8 cellular contexts compared by ENCODE assay signal in the genomic region with DNA sequence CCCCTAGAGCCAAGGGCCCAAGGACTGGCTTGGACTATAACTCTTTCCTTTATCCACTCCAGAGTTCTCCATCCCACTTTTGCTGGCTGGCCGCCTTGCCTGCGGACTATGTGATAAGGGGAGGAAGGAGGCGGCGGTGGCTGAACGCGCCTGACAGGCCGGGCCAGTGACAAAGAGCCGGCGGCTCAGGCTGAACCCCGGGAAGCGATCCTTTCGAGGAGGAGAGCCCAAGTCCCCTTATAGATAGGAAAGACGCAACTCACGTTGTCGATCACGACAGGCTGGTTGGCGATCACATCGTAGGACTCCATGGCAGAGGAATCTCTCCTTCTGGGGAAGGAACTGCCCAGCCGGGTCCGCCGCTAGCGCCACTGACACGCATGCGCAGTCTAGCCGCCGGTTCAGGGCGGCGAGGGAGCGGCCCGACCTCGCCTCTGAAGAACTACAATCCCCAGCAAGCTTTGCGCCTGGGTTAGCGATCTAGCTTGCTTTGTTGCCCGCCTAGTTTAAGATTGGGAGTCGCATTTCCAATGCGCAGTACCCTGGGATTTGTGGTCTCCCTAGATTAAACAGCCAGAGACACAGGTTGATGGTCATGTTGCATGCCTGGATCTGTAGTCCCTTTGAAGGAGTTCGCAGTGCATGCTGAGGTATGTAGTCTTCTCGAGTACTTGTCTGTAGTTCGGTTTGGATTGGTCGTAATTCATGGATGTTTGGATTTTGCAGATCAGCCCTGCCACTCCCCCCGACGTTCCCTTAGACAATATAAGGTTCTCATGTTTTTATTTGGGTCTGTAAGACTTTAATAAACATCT. TPM values are rescaled to one million over a fixed set of nuclear protein-coding genes. Genes with fewer than 3 reads are reported as not detected.
A peak's percentile ranks its signal among the peaks of the same experiment; 100 is the strongest.
DNase-seq lines count a peak whose midpoint lies in the region; ATAC-seq, FAIRE-seq and TF ChIP-seq lines count a peak whose summit lies in the region.

A gene (minus strand): TSS at position 376 of the 815 bp plus-strand sequence. CDS start 65 bp downstream, at position 311.

- peak; percentile 58 for TF ChIP-seq POLR2A in GM19099 (IDR thresholded peaks at IDR 0.05; ENCODE audit: extremely low read depth, insufficient read length, low read depth)

- peak; percentile 82 for FAIRE-seq in islet of Langerhans (lab: Jason Lieb, UNC)

- peak; percentile 58 for ATAC-seq in HG03378 (IDR thresholded peaks at IDR 0.05; ENCODE audit: unreplicated experiment)

- DNase-seq in AML-193 (lab: John Stamatoyannopoulos, UW): peak; percentile 97 to 98
- peak; percentile 98 for DNase-seq in NCI-H460 (ENCODE audit: extremely low read depth, low read depth)
- DNase-seq in activated CD4-positive, CD25-positive, alpha-beta regulatory T cell treated with anti-CD3 and anti-CD28 coated beads, Interleukin-2, amount 50 U/mL, for 72 hours: peak; percentile 93
- peak; percentile 100 for DNase-seq in cerebellar nuclear complex (lab: John Stamatoyannopoulos, UW)
- peak; percentile 91 for DNase-seq in stimulated activated CD4-positive, alpha-beta T cell treated with anti-CD3 and anti-CD28 coated beads, Interleukin-12 subunit alpha, Interleukin-12 subunit beta, amount 100 ng/mL, for 4 hours

RNA-seq across cellular contexts. Expression of the gene that starts here (rescaled TPM):
- 78.5 and 93.2 TPM in 2 replicates for total RNA-seq in NCI-H460 (2014; rRNA removed; shearing (Covaris generic))
- polyA plus RNA-seq in NCI-H460 (2014; cell fraction: nucleus; rRNA removed): 64.8 and 78.4 TPM in 2 replicates

Comparison
In these comparisons a context has a peak if more than half of its experiments do, and no peak if none do; other contexts are left out.
1. Peak in every context shown above with its lines: DNase-seq and ATAC-seq.